In the genomic region with DNA sequence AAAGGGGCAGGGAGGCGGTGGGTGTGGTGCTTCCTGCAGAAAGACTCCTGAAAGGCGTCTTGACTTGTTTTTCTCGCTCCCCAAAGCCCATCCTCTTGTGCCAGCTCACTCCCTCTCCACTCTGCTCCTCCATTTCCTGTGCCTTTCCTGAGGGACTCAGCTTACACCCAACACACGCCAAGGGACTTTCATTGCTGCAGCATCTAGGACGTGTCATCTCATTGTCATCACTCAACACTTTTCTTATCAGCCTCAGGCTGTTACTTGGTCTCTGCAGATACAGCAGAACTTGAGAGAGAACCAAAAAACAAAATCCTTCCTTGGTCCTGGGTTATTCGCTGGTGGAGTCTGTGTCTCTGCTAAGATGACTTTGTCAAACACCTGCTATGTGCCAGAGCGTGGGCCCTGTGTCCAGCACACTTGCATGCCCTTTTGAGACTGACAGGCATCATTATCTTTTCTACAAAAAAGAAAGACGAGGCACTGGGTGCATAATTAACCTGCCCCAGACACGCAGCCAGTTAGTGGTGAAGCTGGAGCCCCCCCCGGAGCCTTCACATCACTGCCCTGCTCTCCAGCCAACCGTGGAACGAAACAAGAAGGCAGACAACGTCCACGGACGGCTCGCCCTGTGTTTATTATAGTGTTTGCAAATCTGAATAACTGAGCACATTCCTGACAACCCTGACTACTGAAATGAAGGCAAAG, we compare ENCODE assay signal across 20 cellular contexts.
"Had no signal": no experiment of that assay in that cellular context is flagged by ENCODE, and none has a peak within 500 bp of the region (broad histone marks: within the 10 kb centered on the region; RNA-seq: fewer than 3 reads in every experiment).

No MANE protein-coding gene starts in this region.

- FAIRE-seq: endometrium, TTC549 had no signal

- H3K4me3 Mint-ChIP-seq: activated naive CD4-positive, alpha-beta T cell treated with anti-CD3 and anti-CD28 coated beads, Interleukin-2, amount 10 ng/mL, durations not matched to agents 7 days and 5 days; activated naive CD8-positive, alpha-beta T cell treated with anti-CD3 and anti-CD28 coated beads, Interleukin-2, amount 50 U/mL, for 24 hours; activated T-cell treated with anti-CD3 and anti-CD28 coated beads, Interleukin-2, amount 50 U/mL, for 4 hours; mesothelial cell of epicardium; nephron; stimulated activated naive CD8-positive, alpha-beta T cell treated with anti-CD3 and anti-CD28 coated beads, Interleukin-15, amount 100 ng/mL, for 72 hours; T-helper 2 cell treated with Interferon-gamma antibody and Interleukin-4, amounts not matched to agents 5 μg/mL and 100 μg/mL, for 36 hours had no signal

- H3K27me3 ChIP-seq: brain microvascular endothelial cell had no signal

- H3K27ac ChIP-seq: brain microvascular endothelial cell, coronary artery, gastroesophageal sphincter, heart right ventricle, lower lobe of right lung, upper lobe of left lung had no signal

- DNase-seq: activated naive CD4-positive, alpha-beta T cell treated with anti-CD3 and anti-CD28 coated beads, Interleukin-2, amount 10 ng/mL, durations not matched to agents 7 days and 5 days; activated naive CD8-positive, alpha-beta T cell treated with anti-CD3 and anti-CD28 coated beads, Interleukin-2, amount 50 U/mL, for 24 hours; activated T-cell treated with anti-CD3 and anti-CD28 coated beads, Interleukin-2, amount 50 U/mL, for 4 hours; anterior cingulate cortex; brain microvascular endothelial cell; erythroblast; heart right ventricle; lower lobe of right lung; occipital lobe; stimulated activated CD4-positive, alpha-beta T cell treated with anti-CD3 and anti-CD28 coated beads, Interleukin-2, amount 100 ng/mL, for 24 hours; stimulated activated naive CD8-positive, alpha-beta T cell treated with anti-CD3 and anti-CD28 coated beads, Interleukin-15, amount 100 ng/mL, for 72 hours; upper lobe of left lung had no signal

- H3K4me1 Mint-ChIP-seq: activated naive CD4-positive, alpha-beta T cell treated with anti-CD3 and anti-CD28 coated beads, Interleukin-2, amount 10 ng/mL, durations not matched to agents 7 days and 5 days; activated naive CD8-positive, alpha-beta T cell treated with anti-CD3 and anti-CD28 coated beads, Interleukin-2, amount 50 U/mL, for 24 hours; nephron; stimulated activated naive CD8-positive, alpha-beta T cell treated with anti-CD3 and anti-CD28 coated beads, Interleukin-15, amount 100 ng/mL, for 72 hours had no signal

- H3K36me3 Mint-ChIP-seq: activated naive CD4-positive, alpha-beta T cell treated with anti-CD3 and anti-CD28 coated beads, Interleukin-2, amount 10 ng/mL, durations not matched to agents 7 days and 5 days; mesothelial cell of epicardium had no signal

- H3K27ac Mint-ChIP-seq: activated naive CD4-positive, alpha-beta T cell treated with anti-CD3 and anti-CD28 coated beads, Interleukin-2, amount 10 ng/mL, durations not matched to agents 7 days and 5 days; activated naive CD8-positive, alpha-beta T cell treated with anti-CD3 and anti-CD28 coated beads, Interleukin-2, amount 50 U/mL, for 24 hours; mesothelial cell of epicardium; nephron; T-helper 2 cell treated with Interferon-gamma antibody and Interleukin-4, amounts not matched to agents 5 μg/mL and 100 μg/mL, for 36 hours had no signal

- H3K9me3 ChIP-seq: gastroesophageal sphincter, heart right ventricle, lower lobe of right lung, suprapubic skin, upper lobe of left lung had no signal

- H3K36me3 ChIP-seq: brain microvascular endothelial cell, gastroesophageal sphincter, heart right ventricle, lower lobe of right lung, suprapubic skin, upper lobe of left lung had no signal

- ATAC-seq: activated naive CD8-positive, alpha-beta T cell treated with anti-CD3 and anti-CD28 coated beads, Interleukin-2, amount 50 U/mL, for 24 hours; activated T-cell treated with anti-CD3 and anti-CD28 coated beads, Interleukin-2, amount 50 U/mL, for 4 hours; gastroesophageal sphincter; heart right ventricle; lower lobe of right lung; stimulated activated naive CD8-positive, alpha-beta T cell treated with anti-CD3 and anti-CD28 coated beads, Interleukin-15, amount 100 ng/mL, for 72 hours had no signal

- H3K4me3 ChIP-seq: coronary artery, gastroesophageal sphincter, heart right ventricle, lower lobe of right lung, suprapubic skin, upper lobe of left lung had no signal
